7 cellular contexts compared by ENCODE assay signal in the genomic region with DNA sequence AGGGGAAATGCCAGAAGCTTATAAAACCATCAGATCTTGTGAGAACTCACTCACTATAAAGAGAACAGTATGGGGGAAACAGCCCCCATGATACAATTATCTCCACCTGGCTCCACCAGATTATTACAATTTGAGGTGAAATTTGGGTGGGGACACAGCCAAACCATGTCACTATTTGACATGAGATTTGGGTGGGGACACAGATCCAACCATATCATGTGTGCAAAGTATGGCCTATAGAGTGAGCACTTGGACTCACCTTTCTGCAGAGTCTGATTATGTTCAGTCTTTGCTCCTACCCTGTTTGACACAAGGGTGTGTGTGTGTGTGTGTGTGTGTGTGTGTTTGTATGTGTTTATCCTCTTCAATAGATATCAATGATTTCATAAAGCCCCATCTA.
"Had no signal": no experiment of that assay in that cellular context is flagged by ENCODE, and none has a peak within 500 bp of the region (broad histone marks: within the 10 kb centered on the region; RNA-seq: fewer than 3 reads in every experiment).

No MANE protein-coding gene starts in this region.

- H3K4me3 ChIP-seq: GM23338, HAP-1, K562 had no signal

- H3K4me2 ChIP-seq: GM23338 had no signal

- H2AFZ ChIP-seq: GM23338 had no signal

- ATAC-seq: GM23338, HCT116, K562 had no signal

- H3K27ac Mint-ChIP-seq: GM23338 had no signal

- H3K4me3 Mint-ChIP-seq: GM23338 had no signal

- H3K36me3 ChIP-seq: HAP-1 had no signal

- DNase-seq: H7, IMR-90, KG1 had no signal
